ENCODE assay signal across 1 cellular context in genomic region chr1:6052543-6053205, GRCh38.
TF ChIP-seq lines count a peak whose summit lies in the region.

No MANE protein-coding gene starts in this region.

TF ChIP-seq in HepG2, 621 proteins besides CTCF, POLR2A, EP300 and RAD21 (continued from another document and continues in another):
- peak; percentile 67; the same call in 1 of the 2 replicates for TF ChIP-seq MLXIP (CRISPR knock-in tag; IDR thresholded peaks at IDR 0.05; ENCODE audit: borderline replicate concordance)
- 0 out of 2 replicates have a peak, but pooled peaks have one; percentile 36 for TF ChIP-seq KAT8 (CRISPR knock-in tag; IDR thresholded peaks at IDR 0.05)
- TF ChIP-seq BRCA1 (CRISPR knock-in tag; IDR thresholded peaks at IDR 0.05): 0 out of 2 replicates have a peak, but pooled peaks have one; percentile 65
- TF ChIP-seq KDM3A (CRISPR knock-in tag; IDR thresholded peaks at IDR 0.05; ENCODE audit: low read depth): no peak
- TF ChIP-seq PRDM15 (CRISPR knock-in tag; IDR thresholded peaks at IDR 0.05): 0 out of 2 replicates have a peak, but pooled peaks have one; percentile 46
- 0 out of 2 replicates have a peak, but pooled peaks have one; percentile 29 for TF ChIP-seq E2F5 (CRISPR knock-in tag; conservative IDR thresholded peaks at IDR 0.05)
- TF ChIP-seq ZSCAN29 (CRISPR knock-in tag; conservative IDR thresholded peaks at IDR 0.05): no peak
- peak; percentile 28; the same call in 1 of the 2 replicates for TF ChIP-seq ATF2 (CRISPR knock-in tag; IDR thresholded peaks at IDR 0.05)
- peak; percentile 54; the same call in 1 of the 2 replicates for TF ChIP-seq ZBTB25 (CRISPR knock-in tag; IDR thresholded peaks at IDR 0.05)
- TF ChIP-seq FOXC1 (CRISPR knock-in tag; IDR thresholded peaks at IDR 0.05; ENCODE audit: borderline replicate concordance): no peak
- no peak for TF ChIP-seq ZHX2 (IDR thresholded peaks at IDR 0.05; ENCODE audit: low read depth)
- TF ChIP-seq ZHX2 (CRISPR knock-in tag; IDR thresholded peaks at IDR 0.05; ENCODE audit: borderline replicate concordance): 0 out of 2 replicates have a peak, but pooled peaks have one; percentile 74
- TF ChIP-seq EEA1 (CRISPR knock-in tag; IDR thresholded peaks at IDR 0.05; ENCODE audit: borderline replicate concordance): peak; percentile 49; the same call in 1 of the 2 replicates
- TF ChIP-seq ZFP37 (CRISPR knock-in tag; IDR thresholded peaks at IDR 0.05; ENCODE audit: borderline replicate concordance): peak; percentile 84; the same call in 1 of the 2 replicates
- TF ChIP-seq HMGXB4 (CRISPR knock-in tag; IDR thresholded peaks at IDR 0.05; ENCODE audit: borderline replicate concordance in 1 of 2, low read depth in 1 of 2): 0 out of 4 replicates have a peak, but pooled peaks of 1 of the 2 experiments have one; percentile 37
- no peak for TF ChIP-seq FOXP4 (CRISPR knock-in tag; IDR thresholded peaks at IDR 0.05)
- peak; percentile 77 for TF ChIP-seq MTF1 (CRISPR knock-in tag; IDR thresholded peaks at IDR 0.05)
- TF ChIP-seq ZNF670 (CRISPR knock-in tag; IDR thresholded peaks at IDR 0.05; ENCODE audit: borderline replicate concordance): 0 out of 2 replicates have a peak, but pooled peaks have one; percentile 27
- no peak for TF ChIP-seq NFE2L1 (CRISPR knock-in tag; IDR thresholded peaks at IDR 0.05; ENCODE audit: borderline replicate concordance)
- TF ChIP-seq ZBTB1 (CRISPR knock-in tag; IDR thresholded peaks at IDR 0.05; ENCODE audit: borderline replicate concordance): 0 out of 2 replicates have a peak, but pooled peaks have one; percentile 47
- TF ChIP-seq ZNF879 (CRISPR knock-in tag; IDR thresholded peaks at IDR 0.05): no peak
- TF ChIP-seq HMG20A (CRISPR knock-in tag; IDR thresholded peaks at IDR 0.05; ENCODE audit: borderline replicate concordance): peak; percentile 19; the same call in 1 of the 2 replicates
- peak; percentile 42 for TF ChIP-seq ZNF18 (CRISPR knock-in tag; IDR thresholded peaks at IDR 0.05; ENCODE audit: insufficient replicate concordance)
- no peak for TF ChIP-seq MXD1 (CRISPR knock-in tag; IDR thresholded peaks at IDR 0.05)
- 0 out of 2 replicates have a peak, but pooled peaks have one; percentile 48 for TF ChIP-seq ATF5 (CRISPR knock-in tag; IDR thresholded peaks at IDR 0.05; ENCODE audit: low read depth)
- no peak for TF ChIP-seq ZNF138 (CRISPR knock-in tag; IDR thresholded peaks at IDR 0.05; ENCODE audit: low read depth)
- 0 out of 2 replicates have a peak, but pooled peaks have one; percentile 38 for TF ChIP-seq HDAC1 (CRISPR knock-in tag; IDR thresholded peaks at IDR 0.05)
